Comparison of ENCODE assay signal across 21 cellular contexts in genomic region chr13:29474991-29475390, GRCh38.
DNase-seq lines count a peak whose midpoint lies in the region; ATAC-seq and TF ChIP-seq lines count a peak whose summit lies in the region.
"Had no signal": no experiment of that assay in that cellular context is flagged by ENCODE, and none has a peak within 500 bp of the region (broad histone marks: within the 10 kb centered on the region; RNA-seq: fewer than 3 reads in every experiment).

No MANE protein-coding gene starts in this region.

- ATAC-seq in HG03342 (IDR thresholded peaks at IDR 0.05; ENCODE audit: unreplicated experiment) (no peak), aorta (ENCODE audit: low FRiP score) (no peak)
- ATAC-seq: left colon had no signal

- WGBS in aorta, 2 donors = 82% methylated on average over 3 of the region's 3 CpGs

- H3K27me3 ChIP-seq in aorta (ENCODE audit: control insufficient read depth in 1 of 2, insufficient read depth in 2 of 2, low read length in 1 of 2) = no peaks in the 10 kb centered on the region

- H3K36me3 Mint-ChIP-seq in immature natural killer cell = no peaks in the 10 kb centered on the region
- H3K36me3 Mint-ChIP-seq: mesothelial cell of epicardium had no signal

- no peaks in the 10 kb centered on the region for H3K4me1 ChIP-seq in aorta (ENCODE audit: control insufficient read depth in 1 of 2, insufficient read depth in 2 of 2, low read length in 2 of 2)

- intact Hi-C loops in aorta (cut with DNase I) = loop anchor here in 1 of 2 donors (5.0 kb wide), 1 partner anchor 48 kb away; no protein-coding TSS in a partner anchor

- no peak overlapping the region for H3K4me3 Mint-ChIP-seq in immature natural killer cell
- H3K4me3 Mint-ChIP-seq: activated CD4-positive, alpha-beta T cell treated with anti-CD3 and anti-CD28 coated beads, Interleukin-2, amount 10 ng/mL, durations not matched to agents 7 days and 5 days; CD8-positive, alpha-beta memory T cell; mesothelial cell of epicardium; nephron progenitor cell; T-helper 1 cell treated with Interleukin-12 subunit alpha and Interleukin-12 subunit beta and Interleukin-4 antibody, amounts not matched to agents 30 μg/mL and 1 μg/mL, for 36 hours had no signal

- H3K27ac Mint-ChIP-seq in immature natural killer cell = no peak overlapping the region
- H3K27ac Mint-ChIP-seq: activated CD4-positive, alpha-beta T cell treated with anti-CD3 and anti-CD28 coated beads, Interleukin-2, amount 10 ng/mL, durations not matched to agents 7 days and 5 days; CD8-positive, alpha-beta memory T cell; mesothelial cell of epicardium; nephron progenitor cell; T-helper 1 cell treated with Interleukin-12 subunit alpha and Interleukin-12 subunit beta and Interleukin-4 antibody, amounts not matched to agents 30 μg/mL and 1 μg/mL, for 36 hours had no signal

- H3K4me3 ChIP-seq in astrocyte of the spinal cord (ENCODE audit: low read depth, low read length) (no peak overlapping the region), aorta (ENCODE audit: low read length in 2 of 2) (no peak overlapping the region)

- in situ Hi-C loops in astrocyte of the spinal cord (cut with HindIII; ENCODE audit: low sequenced_read_pairs) = no loop called here

- H3K36me3 ChIP-seq in aorta (ENCODE audit: control insufficient read depth in 1 of 2, insufficient read depth in 2 of 2, low read length in 1 of 2) = peaks cover 0 to 2% of the 10 kb centered on the region in 2 donors

- no peaks in the 10 kb centered on the region for H3K9me3 ChIP-seq in aorta (ENCODE audit: control insufficient read depth, low read length)

- no peak for TF ChIP-seq CTCF in astrocyte of the spinal cord (IDR thresholded peaks at IDR 0.05; ENCODE audit: low read depth, low read length)

- DNase-seq in Daoy (ENCODE audit: low read depth) (peak; percentile 46), M059J (ENCODE audit: low read depth) (peak; percentile 77), astrocyte of the spinal cord (ENCODE audit: low read depth, low spot score) (peak; percentile 86), iris pigment epithelial cell (ENCODE audit: low read depth) (peak; percentile 97), cerebellum (ENCODE audit: low spot score) (no peak), immature natural killer cell (no peak), aorta (no peak)
- DNase-seq: activated CD4-positive, alpha-beta T cell treated with anti-CD3 and anti-CD28 coated beads, Interleukin-2, amount 10 ng/mL, durations not matched to agents 7 days and 5 days; activated CD8-positive, alpha-beta memory T cell treated with anti-CD3 and anti-CD28 coated beads, Interleukin-2, amount 50 U/mL, for 4 hours; activated gamma-delta T cell treated with Interleukin-2 at 50 U/mL for 16 hours; CD8-positive, alpha-beta memory T cell; cortex of kidney; left colon; NCI-H1417 treated with DMSO at 0.1 percent for 48 hours; NCI-H2171; nephron progenitor cell; Right ventricle myocardium superior; substantia nigra had no signal

- no peaks in the 10 kb centered on the region for H3K4me1 Mint-ChIP-seq in immature natural killer cell
- H3K4me1 Mint-ChIP-seq: activated CD4-positive, alpha-beta T cell treated with anti-CD3 and anti-CD28 coated beads, Interleukin-2, amount 10 ng/mL, durations not matched to agents 7 days and 5 days; nephron progenitor cell had no signal

- H3K27ac ChIP-seq in aorta (ENCODE audit: low read depth in 1 of 2, low read length in 2 of 2) = no peak overlapping the region

- peaks cover 0 to 8% (median under 1%) of the 10 kb centered on the region in 3 donors for H3K27me3 Mint-ChIP-seq in immature natural killer cell (ENCODE audit: low read depth in 3 of 3)

- H3K9me3 Mint-ChIP-seq in immature natural killer cell = no peaks in the 10 kb centered on the region
- H3K9me3 Mint-ChIP-seq: activated CD4-positive, alpha-beta T cell treated with anti-CD3 and anti-CD28 coated beads, Interleukin-2, amount 10 ng/mL, durations not matched to agents 7 days and 5 days; CD8-positive, alpha-beta memory T cell; mesothelial cell of epicardium; nephron progenitor cell; T-helper 1 cell treated with Interleukin-12 subunit alpha and Interleukin-12 subunit beta and Interleukin-4 antibody, amounts not matched to agents 30 μg/mL and 1 μg/mL, for 36 hours had no signal

Comparison
In these comparisons a context has a peak if more than half of its experiments do, and no peak if none do; other contexts are left out.
1. DNase-seq: peak in Daoy (single experiment), M059J (single experiment), astrocyte of the spinal cord (single experiment) and iris pigment epithelial cell (single experiment); none in cerebellum (single experiment), immature natural killer cell (0 of 3) and aorta (0 of 2).